15 cellular contexts compared by ENCODE assay signal in genomic region chr14:25122843-25123242, GRCh38.
"Had no signal": no experiment of that assay in that cellular context is flagged by ENCODE, and none has a peak within 500 bp of the region (broad histone marks: within the 10 kb centered on the region; RNA-seq: fewer than 3 reads in every experiment).

No MANE protein-coding gene starts in this region.

- H3K27ac ChIP-seq: adrenal gland, esophagus muscularis mucosa, prostate gland, tibial nerve, uterus had no signal

- H3K9me3 Mint-ChIP-seq: activated naive CD4-positive, alpha-beta T cell treated with anti-CD3 and anti-CD28 coated beads, Interleukin-2, amount 10 ng/mL, durations not matched to agents 7 days and 5 days; activated T-helper 2 cell treated with anti-CD3 and anti-CD28 coated beads, Interferon-gamma antibody, Interleukin-2, Interleukin-4, amounts not matched to agents 10 μg/mL and 5 μg/mL and 100 μg/mL, durations not matched to agents 14 hours and 24 hours and 36 hours; neural crest cell; T-cell had no signal

- H3K27me3 Mint-ChIP-seq: activated naive CD4-positive, alpha-beta T cell treated with anti-CD3 and anti-CD28 coated beads, Interleukin-2, amount 10 ng/mL, durations not matched to agents 7 days and 5 days had no signal

- H3K4me1 ChIP-seq: adrenal gland, prostate gland, tibial nerve, uterus had no signal

- H3K9me3 ChIP-seq: adrenal gland, esophagus muscularis mucosa, prostate gland, tibial nerve, uterus had no signal

- H3K36me3 ChIP-seq: adrenal gland, esophagus muscularis mucosa, prostate gland, tibial nerve, uterus had no signal

- DNase-seq: activated CD4-positive, CD25-positive, alpha-beta regulatory T cell treated with anti-CD3 and anti-CD28 coated beads, Interleukin-2, amount 50 U/mL, for 72 hours; activated naive CD4-positive, alpha-beta T cell treated with anti-CD3 and anti-CD28 coated beads, Interleukin-2, amount 10 ng/mL, durations not matched to agents 7 days and 5 days; adrenal gland; glutamatergic neuron; stimulated activated CD4-positive, alpha-beta T cell treated with anti-CD3 and anti-CD28 coated beads, Interleukin-4, amount 100 ng/mL, for 24 hours; stimulated activated naive CD4-positive, alpha-beta T cell treated with Interleukin-2 at 50 U/mL for 16 hours; substantia nigra; T-cell; T1000; uterus had no signal

- H3K36me3 Mint-ChIP-seq: activated naive CD4-positive, alpha-beta T cell treated with anti-CD3 and anti-CD28 coated beads, Interleukin-2, amount 10 ng/mL, durations not matched to agents 7 days and 5 days; T-cell had no signal

- H3K4me3 ChIP-seq: adrenal gland, esophagus muscularis mucosa, prostate gland, tibial nerve, uterus had no signal

- H3K4me3 Mint-ChIP-seq: activated naive CD4-positive, alpha-beta T cell treated with anti-CD3 and anti-CD28 coated beads, Interleukin-2, amount 10 ng/mL, durations not matched to agents 7 days and 5 days; neural crest cell; T-cell had no signal

- H3K4me1 Mint-ChIP-seq: activated naive CD4-positive, alpha-beta T cell treated with anti-CD3 and anti-CD28 coated beads, Interleukin-2, amount 10 ng/mL, durations not matched to agents 7 days and 5 days; neural crest cell; T-cell had no signal

- ATAC-seq: T-cell had no signal

- H3K27me3 ChIP-seq: adrenal gland, esophagus muscularis mucosa, tibial nerve, uterus had no signal

- H3K27ac Mint-ChIP-seq: activated naive CD4-positive, alpha-beta T cell treated with anti-CD3 and anti-CD28 coated beads, Interleukin-2, amount 10 ng/mL, durations not matched to agents 7 days and 5 days; activated T-helper 2 cell treated with anti-CD3 and anti-CD28 coated beads, Interferon-gamma antibody, Interleukin-2, Interleukin-4, amounts not matched to agents 10 μg/mL and 5 μg/mL and 100 μg/mL, durations not matched to agents 14 hours and 24 hours and 36 hours; T-cell had no signal
